8 cellular contexts compared by ENCODE assay signal in genomic region chr13:47999973-48000372, GRCh38. TPM values are rescaled to one million over a fixed set of nuclear protein-coding genes. Genes with fewer than 3 reads are reported as not detected.
DNase-seq lines count a peak whose midpoint lies in the region; ATAC-seq and TF ChIP-seq lines count a peak whose summit lies in the region.

No MANE protein-coding gene starts in this region.

- no peaks in the 10 kb centered on the region for H3K9me3 ChIP-seq in thymus (ENCODE audit: control insufficient read depth)

- DNase-seq in activated T-cell treated with anti-CD3 and anti-CD28 coated beads, Interleukin-2, amount 50 U/mL, for 24 hours: no peak
- DNase-seq in activated T-cell treated with anti-CD3 and anti-CD28 coated beads, Interleukin-2, amount 50 U/mL, for 48 hours: no peak
- DNase-seq in activated naive CD8-positive, alpha-beta T cell treated with anti-CD3 and anti-CD28 coated beads, Interleukin-2, amount 50 U/mL, for 24 hours: no peak
- DNase-seq in kidney epithelial cell (ENCODE audit: low read depth): no peak

- H3K9me3 Mint-ChIP-seq in activated T-cell treated with anti-CD3 and anti-CD28 coated beads, Interleukin-2, amount 50 U/mL, for 24 hours: no peaks in the 10 kb centered on the region
- H3K9me3 Mint-ChIP-seq in activated naive CD8-positive, alpha-beta T cell treated with anti-CD3 and anti-CD28 coated beads, Interleukin-2, amount 50 U/mL, for 24 hours: no peaks in the 10 kb centered on the region

- H3K27ac ChIP-seq in thymus (ENCODE audit: low read depth): no peak overlapping the region

- peaks cover 36% of the 10 kb centered on the region for H3K36me3 Mint-ChIP-seq in activated T-cell treated with anti-CD3 and anti-CD28 coated beads, Interleukin-2, amount 50 U/mL, for 24 hours (ENCODE audit: low read depth)
- H3K36me3 Mint-ChIP-seq in activated naive CD8-positive, alpha-beta T cell treated with anti-CD3 and anti-CD28 coated beads, Interleukin-2, amount 50 U/mL, for 24 hours (ENCODE audit: low read depth): peaks cover 10% of the 10 kb centered on the region

- no peaks in the 10 kb centered on the region for H3K27me3 ChIP-seq in kidney epithelial cell (ENCODE audit: control insufficient read depth, insufficient read depth, low read length)
- no peaks in the 10 kb centered on the region for H3K27me3 ChIP-seq in thymus (ENCODE audit: control insufficient read depth, insufficient read depth)

- no peaks in the 10 kb centered on the region for H3K27me3 Mint-ChIP-seq in activated T-cell treated with anti-CD3 and anti-CD28 coated beads, Interleukin-2, amount 50 U/mL, for 24 hours
- H3K27me3 Mint-ChIP-seq in activated naive CD8-positive, alpha-beta T cell treated with anti-CD3 and anti-CD28 coated beads, Interleukin-2, amount 50 U/mL, for 24 hours: no peaks in the 10 kb centered on the region

- TF ChIP-seq POLR2A in GM18505 (IDR thresholded peaks at IDR 0.05; ENCODE audit: borderline replicate concordance, extremely low read depth, insufficient read depth, insufficient read length): no peak

- 81% methylated on average over 5 of the region's 5 CpGs for WGBS in thymus

- H3K4me3 ChIP-seq in kidney epithelial cell (ENCODE audit: low read depth, low read length) (peak overlapping the region; percentile 88), thymus (ENCODE audit: low read length) (peak overlapping the region; percentile 90)

- no peak for ATAC-seq in activated naive CD8-positive, alpha-beta T cell treated with anti-CD3 and anti-CD28 coated beads, Interleukin-2, amount 50 U/mL, for 24 hours
- ATAC-seq in GM18505 (IDR thresholded peaks at IDR 0.05; ENCODE audit: unreplicated experiment): no peak
- ATAC-seq in GM18861 (IDR thresholded peaks at IDR 0.05; ENCODE audit: unreplicated experiment): no peak
- no peak for ATAC-seq in GM21529 (IDR thresholded peaks at IDR 0.05; ENCODE audit: unreplicated experiment)

- TF ChIP-seq CTCF in kidney epithelial cell (IDR thresholded peaks at IDR 0.05; ENCODE audit: insufficient read depth, low read length, poor library complexity, severe bottlenecking): no peak

- peaks cover 8% of the 10 kb centered on the region for H3K4me1 ChIP-seq in thymus (ENCODE audit: control insufficient read depth, insufficient read depth, low read length)

- H3K4me3 Mint-ChIP-seq in activated T-cell treated with anti-CD3 and anti-CD28 coated beads, Interleukin-2, amount 50 U/mL, for 24 hours: peak overlapping the region; percentile 98
- peak overlapping the region; percentile 92 for H3K4me3 Mint-ChIP-seq in activated naive CD8-positive, alpha-beta T cell treated with anti-CD3 and anti-CD28 coated beads, Interleukin-2, amount 50 U/mL, for 24 hours

- peak overlapping the region; percentile 29 for H3K27ac Mint-ChIP-seq in activated T-cell treated with anti-CD3 and anti-CD28 coated beads, Interleukin-2, amount 50 U/mL, for 24 hours
- peak overlapping the region; percentile 84 for H3K27ac Mint-ChIP-seq in activated naive CD8-positive, alpha-beta T cell treated with anti-CD3 and anti-CD28 coated beads, Interleukin-2, amount 50 U/mL, for 24 hours

- H3K36me3 ChIP-seq in kidney epithelial cell (ENCODE audit: control insufficient read depth, insufficient read depth, low read length): no peaks in the 10 kb centered on the region
- H3K36me3 ChIP-seq in thymus (ENCODE audit: control insufficient read depth, insufficient read depth): peaks cover 5% of the 10 kb centered on the region

- peaks cover 37% of the 10 kb centered on the region for H3K4me1 Mint-ChIP-seq in activated T-cell treated with anti-CD3 and anti-CD28 coated beads, Interleukin-2, amount 50 U/mL, for 24 hours (ENCODE audit: low read depth)
- H3K4me1 Mint-ChIP-seq in activated naive CD8-positive, alpha-beta T cell treated with anti-CD3 and anti-CD28 coated beads, Interleukin-2, amount 50 U/mL, for 24 hours: peaks cover 29% of the 10 kb centered on the region

RNA-seq across cellular contexts. Expression of gene SUCLA2, which starts 1.1 kb away (rescaled TPM):
- total RNA-seq in kidney epithelial cell: 32.7 and 36.8 TPM in 2 replicates
- polyA plus RNA-seq in thymus: 31.4 TPM

RNA-seq across cellular contexts. Expression of gene NUDT15, which starts 37.6 kb away (rescaled TPM):
- total RNA-seq in kidney epithelial cell: 8.7 and 17.5 TPM in 2 replicates
- polyA plus RNA-seq in thymus: 12.8 TPM
